Comparison of ENCODE assay signal across 9 cellular contexts in the genomic region with DNA sequence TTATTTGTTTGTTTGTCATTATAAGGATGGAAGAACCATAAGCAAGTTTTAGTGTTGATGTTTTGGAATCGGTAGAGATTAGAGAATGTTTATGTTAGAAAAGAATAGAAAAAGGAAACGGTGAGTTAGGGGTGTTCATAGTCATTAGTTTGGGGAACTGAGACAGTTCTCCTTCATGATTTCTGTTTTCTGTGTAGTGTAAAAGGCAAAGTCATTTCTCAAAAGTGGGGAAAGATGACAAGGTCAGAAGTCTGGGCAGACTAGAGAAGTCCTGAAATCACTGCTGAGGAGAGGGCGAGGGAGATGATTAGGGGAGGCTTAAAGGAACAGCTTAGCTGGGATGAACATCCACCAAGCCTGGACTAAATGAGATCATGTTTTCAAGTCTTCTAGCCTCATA.
DNase-seq lines count a peak whose midpoint lies in the region; ATAC-seq lines count a peak whose summit lies in the region.
"Had no signal": no experiment of that assay in that cellular context is flagged by ENCODE, and none has a peak within 500 bp of the region (broad histone marks: within the 10 kb centered on the region; RNA-seq: fewer than 3 reads in every experiment).

No MANE protein-coding gene starts in this region.

- H3K27me3 Mint-ChIP-seq in activated naive CD8-positive, alpha-beta T cell treated with anti-CD3 and anti-CD28 coated beads for 36 hours: no peaks in the 10 kb centered on the region

- peaks cover 22% of the 10 kb centered on the region for H3K36me3 Mint-ChIP-seq in activated naive CD8-positive, alpha-beta T cell treated with anti-CD3 and anti-CD28 coated beads for 36 hours

- ATAC-seq in GM18861 (IDR thresholded peaks at IDR 0.05; ENCODE audit: unreplicated experiment): peak; percentile 42
- peak; percentile 78 for ATAC-seq in GM21515 (IDR thresholded peaks at IDR 0.05; ENCODE audit: unreplicated experiment)
- ATAC-seq in HG03097 (IDR thresholded peaks at IDR 0.05; ENCODE audit: low FRiP score, unreplicated experiment): peak; percentile 51

- H3K4me1 Mint-ChIP-seq in activated naive CD8-positive, alpha-beta T cell treated with anti-CD3 and anti-CD28 coated beads for 36 hours: peaks cover 28% of the 10 kb centered on the region

- no peak for DNase-seq in activated naive CD8-positive, alpha-beta T cell treated with anti-CD3 and anti-CD28 coated beads for 36 hours
- no peak for DNase-seq in AG08395 (ENCODE audit: low spot score)
- no peak for DNase-seq in HUDEP-2 (lab: John Stamatoyannopoulos, UW; ENCODE audit: unreplicated experiment in 76 of 76)
- DNase-seq in activated CD4-positive, CD25-positive, alpha-beta regulatory T cell treated with anti-CD3 and anti-CD28 coated beads, Interleukin-2, amount 50 U/mL, for 72 hours: no peak
- no peak for DNase-seq in kidney tubule cell (ENCODE audit: low spot score)
- DNase-seq: NCI-H510A treated with DMSO at 0.1 percent for 48 hours had no signal

- H3K9me3 Mint-ChIP-seq in activated naive CD8-positive, alpha-beta T cell treated with anti-CD3 and anti-CD28 coated beads for 36 hours: peaks cover 3% of the 10 kb centered on the region

- H3K4me3 Mint-ChIP-seq in activated naive CD8-positive, alpha-beta T cell treated with anti-CD3 and anti-CD28 coated beads for 36 hours: no peak overlapping the region

- H3K27ac Mint-ChIP-seq in activated naive CD8-positive, alpha-beta T cell treated with anti-CD3 and anti-CD28 coated beads for 36 hours: peak overlapping the region; percentile 8
